In genomic region chr2:181946444-181947127, GRCh38 we compare ENCODE assay signal across 11 cellular contexts. TPM values are rescaled to one million over a fixed set of nuclear protein-coding genes. Genes with fewer than 3 reads are reported as not detected.
"Had no signal": no experiment of that assay in that cellular context is flagged by ENCODE, and none has a peak within 500 bp of the region (broad histone marks: within the 10 kb centered on the region; RNA-seq: fewer than 3 reads in every experiment).

No MANE protein-coding gene starts in this region.

- H3K36me3 ChIP-seq: gastrocnemius medialis, lower lobe of right lung, tibial nerve had no signal

- H3K9me3 Mint-ChIP-seq: naive B cell had no signal

- H3K36me3 Mint-ChIP-seq: activated naive CD8-positive, alpha-beta T cell had no signal

- H3K9me3 ChIP-seq: gastrocnemius medialis, lower lobe of right lung, tibial nerve had no signal

- H3K4me3 Mint-ChIP-seq: activated naive CD8-positive, alpha-beta T cell; naive B cell had no signal

- H3K4me3 ChIP-seq: gastrocnemius medialis, lower lobe of right lung, tibial nerve had no signal

- H3K9ac ChIP-seq: parathyroid adenoma had no signal

- H3K4me1 ChIP-seq: gastrocnemius medialis, lower lobe of right lung, parathyroid adenoma, tibial nerve had no signal

- H3K27me3 ChIP-seq: gastrocnemius medialis, tibial nerve had no signal

- H3K4me1 Mint-ChIP-seq: naive B cell had no signal

- ATAC-seq: gastrocnemius medialis, lower lobe of right lung had no signal

- H2AFZ ChIP-seq: parathyroid adenoma had no signal

- H3K27ac Mint-ChIP-seq: activated naive CD8-positive, alpha-beta T cell; naive B cell had no signal

- H3K27ac ChIP-seq: gastrocnemius medialis, lower lobe of right lung, parathyroid adenoma, tibial nerve had no signal

- H3K79me2 ChIP-seq: parathyroid adenoma had no signal

- DNase-seq: activated CD4-positive, alpha-beta T cell treated with anti-CD3 and anti-CD28 coated beads, Interleukin-2, amount 50 U/mL, for 1 hour; activated CD4-positive, CD25-positive, alpha-beta regulatory T cell; activated gamma-delta T cell; amygdala; gastrocnemius medialis; lower lobe of right lung; naive B cell; stimulated activated CD4-positive, alpha-beta T cell treated with anti-CD3 and anti-CD28 coated beads, Interleukin-4, amount 100 ng/mL, for 4 hours had no signal

RNA-seq across cellular contexts. Expression of gene PPP1R1C, which starts 39.1 kb away (rescaled TPM):
- total RNA-seq: gastrocnemius medialis had no signal
